25 cellular contexts compared by ENCODE assay signal in the genomic region with DNA sequence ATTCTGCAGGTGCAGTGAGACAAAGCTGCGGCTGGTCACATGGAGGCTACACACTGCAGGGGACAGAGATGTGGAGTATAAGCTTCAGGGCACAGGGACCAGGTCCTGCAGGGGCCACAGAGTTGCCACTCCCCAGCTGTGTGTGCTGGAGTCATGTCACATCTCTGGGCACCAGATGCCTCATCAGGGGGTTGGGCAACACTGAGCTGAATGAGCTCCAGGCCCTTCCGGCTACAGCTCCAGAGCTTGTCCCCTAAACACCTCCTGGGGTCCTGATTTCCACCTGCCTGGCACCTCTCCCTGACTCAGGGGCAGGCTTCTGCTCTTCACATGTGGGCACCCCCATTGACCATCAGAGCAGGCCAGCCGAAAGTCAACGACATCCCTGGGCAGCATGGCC. TPM values are rescaled to one million over a fixed set of nuclear protein-coding genes. Genes with fewer than 3 reads are reported as not detected.
DNase-seq lines count a peak whose midpoint lies in the region; ATAC-seq and TF ChIP-seq lines count a peak whose summit lies in the region.
"Had no signal": no experiment of that assay in that cellular context is flagged by ENCODE, and none has a peak within 500 bp of the region (broad histone marks: within the 10 kb centered on the region; RNA-seq: fewer than 3 reads in every experiment).

No MANE protein-coding gene starts in this region.

- no peak for ATAC-seq in T-helper 17 cell
- ATAC-seq in esophagus mucosa, result peak; percentile 5
- ATAC-seq in HG03175 (IDR thresholded peaks at IDR 0.05; ENCODE audit: unreplicated experiment), result no peak
- ATAC-seq in GM18505 (IDR thresholded peaks at IDR 0.05; ENCODE audit: unreplicated experiment), result no peak
- ATAC-seq: CD8-positive, alpha-beta T cell; HepG2 had no signal

- H3K4me3 Mint-ChIP-seq in T-helper 17 cell, result no peak overlapping the region
- H3K4me3 Mint-ChIP-seq: CD8-positive, alpha-beta T cell had no signal

- TF ChIP-seq CTCF in thyroid gland (IDR thresholded peaks at IDR 0.05) (no peak), suprapubic skin (IDR thresholded peaks at IDR 0.05) (no peak)

- H3K4me1 Mint-ChIP-seq in T-helper 17 cell, result peaks cover 23% of the 10 kb centered on the region

- H3K9me3 ChIP-seq in T-helper 17 cell (ENCODE audit: control insufficient read depth, low read length, poor library complexity, severe bottlenecking), result no peaks in the 10 kb centered on the region
- no peaks in the 10 kb centered on the region for H3K9me3 ChIP-seq in thyroid gland
- H3K9me3 ChIP-seq in suprapubic skin, result no peaks in the 10 kb centered on the region
- H3K9me3 ChIP-seq: MG63 had no signal

- intact Hi-C loops in thyroid gland (cut with DNase I), result no loop called here

- TF ChIP-seq EP300 in suprapubic skin (IDR thresholded peaks at IDR 0.05), result no peak

- TF ChIP-seq POLR2A in thyroid gland (IDR thresholded peaks at IDR 0.05) (no peak), suprapubic skin (IDR thresholded peaks at IDR 0.05) (no peak), GM18505 (IDR thresholded peaks at IDR 0.05; ENCODE audit: borderline replicate concordance, extremely low read depth, insufficient read depth, insufficient read length) (no peak)

- H3K36me3 Mint-ChIP-seq in T-helper 17 cell (ENCODE audit: low read depth), result no peaks in the 10 kb centered on the region

- no peaks in the 10 kb centered on the region for H3K36me3 ChIP-seq in thyroid gland
- H3K36me3 ChIP-seq in suprapubic skin, result no peaks in the 10 kb centered on the region

- no peaks in the 10 kb centered on the region for H3K27me3 Mint-ChIP-seq in T-helper 17 cell

- H3K27ac ChIP-seq in thyroid gland (peak overlapping the region in 2 of 3 donors; percentile 66 to 81), suprapubic skin (no peak overlapping the region)
- H3K27ac ChIP-seq: HL-60 had no signal

- DNase-seq in NCI-H2196 (lab: John Stamatoyannopoulos, UW; ENCODE audit: unreplicated experiment) (peak; percentile 26), NCI-H2196 treated with DMSO at 0.1 percent for 48 hours (lab: John Stamatoyannopoulos, UW; ENCODE audit: unreplicated experiment) (no peak), T-helper 17 cell (no peak), thyroid gland (no peak), suprapubic skin (ENCODE audit: low spot score in 2 of 2) (no peak)
- DNase-seq: 8988T; AML-193; C1 segment of cervical spinal cord; Calu3; CD8-positive, alpha-beta T cell; GF-D8; MG63; NCI-H1417 treated with DMSO at 0.1 percent for 48 hours; NCI-H1930; NCI-H526; SW 1271 had no signal

- WGBS in thyroid gland, 2 donors, result 89 to 100% methylated on average over 3 to 4 of the region's 4 CpGs
- WGBS in suprapubic skin, result 100% methylated on average over 3 of the region's 4 CpGs

- H3K4me3 ChIP-seq in thyroid gland (replicated peaks in 1 of 3), result no peak overlapping the region
- no peak overlapping the region for H3K4me3 ChIP-seq in suprapubic skin
- H3K4me3 ChIP-seq: K562, MG63 had no signal

- H3K4me1 ChIP-seq in thyroid gland (peaks cover 56 to 79% of the 10 kb centered on the region in 2 donors), suprapubic skin (peaks cover 11% of the 10 kb centered on the region)

- H3K27ac Mint-ChIP-seq in T-helper 17 cell, result peak overlapping the region; percentile 56

- no peaks in the 10 kb centered on the region for H3K27me3 ChIP-seq in thyroid gland
- no peaks in the 10 kb centered on the region for H3K27me3 ChIP-seq in suprapubic skin
- H3K27me3 ChIP-seq: MG63 had no signal

RNA-seq across cellular contexts. Expression of gene SPHK1, which starts 32.5 kb away (rescaled TPM):
- 1 to 10 TPM; 2.4 to 6.0 TPM for total RNA-seq in T-helper 17 cell
- total RNA-seq in esophagus mucosa, result 13.1 TPM
- 10 to 100 TPM in 3 of 4 donors, 1 to 10 TPM in 1; 8.5 to 24.5 (median 13.8) TPM for total RNA-seq in thyroid gland
- 10 to 100 TPM; 10.5 to 17.9 (median 12.5) TPM for total RNA-seq in suprapubic skin

RNA-seq across cellular contexts. Expression of gene UBE2O, which starts 36.1 kb away (rescaled TPM):
- total RNA-seq in T-helper 17 cell, result 10 to 100 TPM; 29.1 to 38.9 TPM
- total RNA-seq in esophagus mucosa, result 17.2 TPM
- total RNA-seq in thyroid gland, result 10 to 100 TPM; 26.3 to 47.9 (median 37.3) TPM
- total RNA-seq in suprapubic skin, result 10 to 100 TPM; 31.3 to 42.0 (median 37.7) TPM

RNA-seq across cellular contexts. Expression of gene AANAT, which starts 50.5 kb away (rescaled TPM):
- not detected for total RNA-seq in T-helper 17 cell
- total RNA-seq in esophagus mucosa, result not detected
- total RNA-seq in thyroid gland, result under 1 TPM in 1 of 4 donors, not detected in 3; 0.81 TPM
- total RNA-seq in suprapubic skin, result not detected
- total RNA-seq: Calu3; CD8-positive, alpha-beta T cell; H4; HepG2; HT-29; K562; LHCN-M2 had no signal
